In the genomic region with DNA sequence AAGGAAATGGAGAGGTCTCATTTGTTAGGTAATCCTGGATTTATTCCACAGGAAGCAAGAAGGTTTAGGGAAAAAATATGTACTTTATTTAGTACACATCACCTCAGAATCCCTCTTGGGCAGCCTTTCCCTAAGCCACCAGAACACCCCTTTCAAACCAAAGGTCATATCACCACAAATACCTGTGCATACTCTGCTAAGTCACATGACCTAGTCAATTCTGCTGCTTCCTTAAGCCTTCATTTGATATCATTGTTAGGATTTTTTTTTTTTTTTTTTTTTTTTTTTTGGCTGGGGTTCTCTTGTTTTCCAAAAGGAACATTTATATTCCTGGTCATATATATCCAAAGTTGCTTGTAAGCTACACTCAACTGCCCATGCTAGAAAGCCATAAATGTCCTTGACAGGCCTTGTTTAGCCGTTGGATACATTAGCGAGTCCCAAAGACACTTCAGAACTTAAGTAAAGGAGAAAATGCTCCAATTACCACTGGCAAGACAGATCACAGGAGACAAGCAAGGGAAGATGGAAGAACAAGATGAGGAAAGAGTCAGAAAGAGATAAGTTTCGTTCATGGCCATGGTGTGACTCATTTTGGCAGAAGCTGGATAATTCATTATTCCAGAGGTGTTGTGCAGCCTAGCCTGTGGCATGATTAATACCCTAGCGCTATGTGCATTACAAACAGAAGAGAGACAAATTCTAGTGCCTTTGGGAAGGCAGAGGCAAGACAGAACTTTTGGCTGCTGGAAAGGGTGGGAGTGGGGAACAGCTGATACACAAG, we compare ENCODE assay signal across 17 cellular contexts.
DNase-seq lines count a peak whose midpoint lies in the region; FAIRE-seq and TF ChIP-seq lines count a peak whose summit lies in the region.
"Had no signal": no experiment of that assay in that cellular context is flagged by ENCODE, and none has a peak within 500 bp of the region (broad histone marks: within the 10 kb centered on the region; RNA-seq: fewer than 3 reads in every experiment).

No MANE protein-coding gene starts in this region.

- H3K4me3 ChIP-seq in dorsolateral prefrontal cortex, result no peak overlapping the region
- H3K4me3 ChIP-seq: SJSA1 had no signal

- H3K27ac ChIP-seq in RWPE1 (no peak overlapping the region), dorsolateral prefrontal cortex (peak overlapping the region in 35 of 59 donors; percentile 6 to 86 (median 51))
- H3K27ac ChIP-seq: neutrophil, SJSA1 had no signal

- no peak for FAIRE-seq in frontal cortex (lab: Jason Lieb, UNC)
- FAIRE-seq: GM19239 had no signal

- POLR2A ChIA-PET in RWPE1 (lab: Yijun Ruan, JAX; ENCODE audit: low non-redundant PET), result no interaction called here

- intact Hi-C loops in dorsolateral prefrontal cortex (cut with DNase I), result loop anchor here (2.0 to 10.0 kb wide), 3 partner anchors 127 to 221 kb away; no protein-coding TSS in a partner anchor

- in situ Hi-C loops in Caki2 (cut with HindIII; ENCODE audit: low pct_unique_long_range_greater_than_20kb, low sequenced_read_pairs), result loop anchor here (25.0 kb wide), 1 partner anchor 280 kb away; the partner anchor contains the start of gene TNIK

- TF ChIP-seq CTCF in RWPE1 (conservative IDR thresholded peaks at IDR 0.05; ENCODE audit: low read depth), result no peak
- no peak for TF ChIP-seq CTCF in dorsolateral prefrontal cortex (IDR thresholded peaks at IDR 0.05 in 54 of 56, conservative IDR thresholded peaks at IDR 0.05 in 2 of 56; ENCODE audit: low read depth in 1 of 56, partially characterized antibody in 56 of 56)

- DNase-seq in Caki2 (ENCODE audit: low read depth), result peak; percentile 43
- peak; percentile 18 for DNase-seq in RWPE1 (ENCODE audit: low spot score)
- no peak for DNase-seq in dorsolateral prefrontal cortex
- peak; percentile 60 for DNase-seq in kidney tubule cell (ENCODE audit: low spot score)
- DNase-seq in activated CD4-positive, alpha-beta T cell treated with anti-CD3 and anti-CD28 coated beads, Interleukin-2, amount 50 U/mL, for 48 hours, result no peak
- no peak for DNase-seq in frontal cortex (ENCODE audit: low spot score in 2 of 2)
- DNase-seq in stimulated activated naive CD4-positive, alpha-beta T cell treated with Interleukin-2 at 50 U/mL for 16 hours (lab: John Stamatoyannopoulos, UW), result no peak
- no peak for DNase-seq in activated T-cell treated with anti-CD3 and anti-CD28 coated beads, Interleukin-2, amount 50 U/mL, for 1 hour
- DNase-seq: CD8-positive, alpha-beta memory T cell; cortex of kidney; EL; NCI-H187 treated with DMSO at 0.1 percent for 48 hours; right cardiac atrium; stimulated activated CD4-positive, alpha-beta T cell treated with anti-CD3 and anti-CD28 coated beads, Interleukin-2, amount 100 ng/mL, for 24 hours had no signal

- CTCF ChIA-PET in RWPE1 (lab: Yijun Ruan, JAX), result interaction anchor here (0.6 kb wide), 1 partner anchor 222 kb away, joined by 4 read pairs; no protein-coding TSS in a partner anchor

- no peaks in the 10 kb centered on the region for H3K27me3 ChIP-seq in dorsolateral prefrontal cortex
- H3K27me3 ChIP-seq: neutrophil, SJSA1 had no signal

Comparison
In these comparisons a context has a peak if more than half of its experiments do, and no peak if none do; other contexts are left out.
1. DNase-seq: peak in Caki2 (single experiment), RWPE1 (single experiment) and kidney tubule cell (single experiment); none in dorsolateral prefrontal cortex (0 of 10), activated CD4-positive, alpha-beta T cell treated with anti-CD3 and anti-CD28 coated beads, Interleukin-2, amount 50 U/mL, for 48 hours (0 of 2), frontal cortex (0 of 2), stimulated activated naive CD4-positive, alpha-beta T cell treated with Interleukin-2 at 50 U/mL for 16 hours (single experiment) and activated T-cell treated with anti-CD3 and anti-CD28 coated beads, Interleukin-2, amount 50 U/mL, for 1 hour (single experiment).